27 cellular contexts compared by ENCODE assay signal in the genomic region with DNA sequence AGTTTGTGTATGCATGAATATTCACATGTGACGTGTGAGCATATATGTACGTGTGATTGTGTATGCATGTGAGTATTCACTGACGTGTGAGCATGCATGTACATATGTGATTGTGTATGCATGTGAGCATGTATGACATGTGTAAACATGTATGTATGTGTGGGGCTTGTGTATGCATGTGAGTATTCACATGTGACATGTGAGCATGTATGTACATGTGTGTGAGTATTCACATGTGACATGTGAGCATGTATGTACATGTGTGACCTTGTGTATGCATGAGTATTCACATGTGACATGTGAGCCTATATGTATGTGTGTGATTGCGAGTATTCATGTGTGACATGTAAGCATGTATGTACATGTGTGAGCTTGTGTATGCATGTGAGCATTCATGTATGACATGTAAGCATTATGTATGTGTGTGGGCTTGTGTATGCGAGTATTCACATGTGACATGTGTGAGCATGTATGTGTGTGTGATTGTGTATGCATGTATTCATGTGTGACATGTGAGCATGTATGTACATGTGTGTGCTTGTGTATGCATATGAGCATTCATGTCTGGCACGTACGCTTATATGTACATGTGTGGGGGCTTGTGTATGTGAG.
"Had no signal": no experiment of that assay in that cellular context is flagged by ENCODE, and none has a peak within 500 bp of the region (broad histone marks: within the 10 kb centered on the region; RNA-seq: fewer than 3 reads in every experiment).

No MANE protein-coding gene starts in this region.

- H3K27me3 ChIP-seq: body of pancreas, cardiac muscle cell, pancreas, suprapubic skin, tibial nerve, uterus had no signal

- H3K4me3 Mint-ChIP-seq: activated CD8-positive, alpha-beta T cell treated with anti-CD3 and anti-CD28 coated beads, Interleukin-2, amount 10 ng/mL, durations not matched to agents 7 days and 5 days; activated naive CD8-positive, alpha-beta T cell treated with anti-CD3 and anti-CD28 coated beads, Interleukin-2, amount 50 U/mL, for 24 hours; activated T-helper 1 cell treated with anti-CD3 and anti-CD28 coated beads, Interleukin-12 subunit alpha, Interleukin-12 subunit beta, Interleukin-2, Interleukin-4 antibody, amounts not matched to agents 30 ng/mL and 10 ng/mL and 1 ng/mL, durations not matched to agents 14 hours and 24 hours and 36 hours; immature natural killer cell had no signal

- H3K36me3 ChIP-seq: cardiac muscle cell, left lung, pancreas, stomach, suprapubic skin, tibial nerve, uterus had no signal

- H3K9me3 ChIP-seq: body of pancreas, left lung, pancreas, stomach, suprapubic skin, tibial nerve, uterus had no signal

- DNase-seq: activated CD4-positive, alpha-beta T cell treated with anti-CD3 and anti-CD28 coated beads, Interleukin-2, amount 50 U/mL, for 1 hour; activated CD4-positive, CD25-positive, alpha-beta regulatory T cell treated with anti-CD3 and anti-CD28 coated beads, Interleukin-2, amount 50 U/mL, for 72 hours; activated CD8-positive, alpha-beta T cell treated with anti-CD3 and anti-CD28 coated beads, Interleukin-2, amount 10 ng/mL, durations not matched to agents 7 days and 5 days; activated gamma-delta T cell; activated naive CD4-positive, alpha-beta T cell treated with anti-CD3 and anti-CD28 coated beads, Interleukin-2, amount 50 U/mL, for 16 hours; activated naive CD8-positive, alpha-beta T cell treated with anti-CD3 and anti-CD28 coated beads, Interleukin-2, amount 50 U/mL, for 24 hours; body of pancreas; cortex of kidney; erythroblast; foreskin fibroblast; immature natural killer cell; kidney glomerular epithelial cell; naive thymus-derived CD4-positive, alpha-beta T cell; stimulated activated CD4-positive, alpha-beta T cell treated with anti-CD3 and anti-CD28 coated beads, Interleukin-12 subunit alpha, Interleukin-12 subunit beta, amount 100 ng/mL, for 4 hours; stimulated activated CD4-positive, alpha-beta T cell treated with anti-CD3 and anti-CD28 coated beads, Interleukin-4, amount 100 ng/mL, for 4 hours; stomach; T-helper 2 cell; uterus had no signal

- H3K27ac ChIP-seq: left lung, pancreas, stomach, suprapubic skin, uterus, VCaP had no signal

- H3K36me3 Mint-ChIP-seq: immature natural killer cell; naive thymus-derived CD4-positive, alpha-beta T cell had no signal

- ATAC-seq: activated CD8-positive, alpha-beta T cell treated with anti-CD3 and anti-CD28 coated beads, Interleukin-2, amount 10 ng/mL, durations not matched to agents 7 days and 5 days; activated naive CD8-positive, alpha-beta T cell treated with anti-CD3 and anti-CD28 coated beads, Interleukin-2, amount 50 U/mL, for 24 hours; body of pancreas; left lung; naive thymus-derived CD4-positive, alpha-beta T cell; pancreas; right cardiac atrium had no signal

- H3K27ac Mint-ChIP-seq: activated CD8-positive, alpha-beta T cell treated with anti-CD3 and anti-CD28 coated beads, Interleukin-2, amount 10 ng/mL, durations not matched to agents 7 days and 5 days; activated naive CD8-positive, alpha-beta T cell treated with anti-CD3 and anti-CD28 coated beads, Interleukin-2, amount 50 U/mL, for 24 hours; activated T-helper 1 cell treated with anti-CD3 and anti-CD28 coated beads, Interleukin-12 subunit alpha, Interleukin-12 subunit beta, Interleukin-2, Interleukin-4 antibody, amounts not matched to agents 30 ng/mL and 10 ng/mL and 1 ng/mL, durations not matched to agents 14 hours and 24 hours and 36 hours had no signal

- H3K4me1 Mint-ChIP-seq: activated naive CD8-positive, alpha-beta T cell treated with anti-CD3 and anti-CD28 coated beads, Interleukin-2, amount 50 U/mL, for 24 hours had no signal

- H3K4me3 ChIP-seq: body of pancreas, cardiac muscle cell, left lung, lung, pancreas, stomach, suprapubic skin, tibial nerve, uterus had no signal

- H3K4me1 ChIP-seq: pancreas had no signal
